In genomic region chr11:45804806-45805304, GRCh38 we compare ENCODE assay signal across 8 cellular contexts. TPM values are rescaled to one million over a fixed set of nuclear protein-coding genes. Genes with fewer than 3 reads are reported as not detected.
A peak's percentile ranks its signal among the peaks of the same experiment; 100 is the strongest.
DNase-seq lines count a peak whose midpoint lies in the region; ATAC-seq and TF ChIP-seq lines count a peak whose summit lies in the region.

TSS of gene SLC35C1 (plus strand) at chr11:45805149. CDS start at chr11:45805802, 653 bp downstream.

- H3K4me3 Mint-ChIP-seq in HFFc6 (peak within 1 kb of the TSS; percentile 96), osteocyte (ENCODE audit: unreplicated experiment) (peak within 1 kb of the TSS; percentile 92)

- H3K36me3 Mint-ChIP-seq in HFFc6 (ENCODE audit: low read depth) (peaks cover 15% of the 10 kb centered on the region), osteocyte (ENCODE audit: unreplicated experiment) (peaks cover 9% of the 10 kb centered on the region)
- peaks cover 0 to 6% of the 10 kb centered on the region in 2 donors for H3K36me3 Mint-ChIP-seq in activated naive CD4-positive, alpha-beta T cell treated with anti-CD3 and anti-CD28 coated beads, Interleukin-2, amount 50 U/mL, for 72 hours

- peak; percentile 95 for ATAC-seq in SK-N-SH treated with all-trans-retinoic acid at 6 μM for 48 hours
- ATAC-seq in activated naive CD4-positive, alpha-beta T cell treated with anti-CD3 and anti-CD28 coated beads, Interleukin-2, amount 50 U/mL, for 72 hours, result peak; percentile 94 to 97

- peaks cover 19% of the 10 kb centered on the region for H3K4me1 ChIP-seq in thymus (ENCODE audit: control insufficient read depth, insufficient read depth, low read length)

- no peaks in the 10 kb centered on the region for H3K36me3 ChIP-seq in thymus (ENCODE audit: control insufficient read depth, insufficient read depth)

- DNase-seq in HFFc6 (peak; percentile 91), NB4 (ENCODE audit: low read depth) (peak; percentile 95), glomerular endothelial cell (ENCODE audit: extremely low read depth, low read depth, low spot score) (peak; percentile 14), osteocyte (ENCODE audit: extremely low spot score, unreplicated experiment) (peak; percentile 98)
- DNase-seq in activated naive CD4-positive, alpha-beta T cell treated with anti-CD3 and anti-CD28 coated beads, Interleukin-2, amount 50 U/mL, for 72 hours (ENCODE audit: low spot score in 2 of 2), result peak; percentile 96 to 98

- peak within 1 kb of the TSS; percentile 90 for H3K27ac ChIP-seq in thymus (ENCODE audit: low read depth)

- H3K27me3 Mint-ChIP-seq in HFFc6 (ENCODE audit: insufficient read depth) (peaks cover 5% of the 10 kb centered on the region), osteocyte (ENCODE audit: unreplicated experiment) (no peaks in the 10 kb centered on the region)

- no peaks in the 10 kb centered on the region for H3K9me3 ChIP-seq in thymus (ENCODE audit: control insufficient read depth)

- H3K4me3 ChIP-seq in GM08714 (ENCODE audit: low read length) (peak within 1 kb of the TSS; percentile 87), NB4 (ENCODE audit: low read depth, low read length) (peak within 1 kb of the TSS; percentile 82), thymus (ENCODE audit: low read length) (peak within 1 kb of the TSS; percentile 82)

- H3K27ac Mint-ChIP-seq in HFFc6, result peak within 1 kb of the TSS; percentile 99
- peak within 1 kb of the TSS; percentile 92 to 96 for H3K27ac Mint-ChIP-seq in activated naive CD4-positive, alpha-beta T cell treated with anti-CD3 and anti-CD28 coated beads, Interleukin-2, amount 50 U/mL, for 72 hours
- H3K27ac Mint-ChIP-seq in osteocyte (ENCODE audit: unreplicated experiment), result peak within 1 kb of the TSS; percentile 92

- H3K9me3 Mint-ChIP-seq in HFFc6 (no peaks in the 10 kb centered on the region), osteocyte (ENCODE audit: unreplicated experiment) (no peaks in the 10 kb centered on the region)
- H3K9me3 Mint-ChIP-seq in activated naive CD4-positive, alpha-beta T cell treated with anti-CD3 and anti-CD28 coated beads, Interleukin-2, amount 50 U/mL, for 72 hours, result peaks cover 0 to 6% of the 10 kb centered on the region in 2 donors

- peak; percentile 72 for TF ChIP-seq POLR2A in NB4 (IDR thresholded peaks at IDR 0.05; ENCODE audit: extremely low read depth, insufficient read length)

- H3K27me3 ChIP-seq in thymus (ENCODE audit: control insufficient read depth, insufficient read depth), result no peaks in the 10 kb centered on the region

- under 1% methylated on average over 45 of the region's 45 CpGs for WGBS in thymus

- H3K4me1 Mint-ChIP-seq in HFFc6 (ENCODE audit: low read depth) (peaks cover 39% of the 10 kb centered on the region), osteocyte (ENCODE audit: unreplicated experiment) (peaks cover 33% of the 10 kb centered on the region)

- TF ChIP-seq CTCF in HFFc6 (IDR thresholded peaks at IDR 0.05), result peak; percentile 65
- TF ChIP-seq CTCF in NB4 (IDR thresholded peaks at IDR 0.05; ENCODE audit: low read depth, low read length), result no peak
- no peak for TF ChIP-seq CTCF in osteocyte (IDR thresholded peaks at IDR 0.05)

TF ChIP-seq in SK-N-SH treated with all-trans-retinoic acid at 6 μM for 48 hours, 23 proteins besides CTCF, POLR2A, EP300 and RAD21:
- TF ChIP-seq ZNF8 (CRISPR knock-in tag; IDR thresholded peaks at IDR 0.05), result no peak
- no peak for TF ChIP-seq CSDC2 (CRISPR knock-in tag; IDR thresholded peaks at IDR 0.05)

RNA-seq across cellular contexts. Expression of gene SLC35C1, which starts in this region (rescaled TPM):
- total RNA-seq in HFFc6 (2021; fragmentation: NEBNext Ultra II Directional; extraction: Animal tissue kit (Norgen Biotek cat#: 25700)), result 10 to 100 TPM; 24.2 to 29.6 (median 27.4) TPM
- 10 to 100 TPM in 1 of 2 donors, 1 to 10 TPM in 1; 7.9 to 10.8 TPM for total RNA-seq in activated naive CD4-positive, alpha-beta T cell treated with anti-CD3 and anti-CD28 coated beads, Interleukin-2, amount 50 U/mL, for 72 hours
- total RNA-seq in glomerular endothelial cell (16.8 and 29.4 TPM in 2 replicates), osteocyte (17.5 and 18.0 TPM in 2 replicates)
- polyA plus RNA-seq in thymus, result 7.3 TPM

Comparison
In these comparisons a context has a peak if more than half of its experiments do, and no peak if none do; other contexts are left out.
1. Peak in every context shown above with its lines: DNase-seq, ATAC-seq, H3K4me3 ChIP-seq and H3K27ac ChIP-seq.
2. DNase-seq: peak in every context shown above with its lines; median percentile 98 in osteocyte; 97 in activated naive CD4-positive, alpha-beta T cell treated with anti-CD3 and anti-CD28 coated beads, Interleukin-2, amount 50 U/mL, for 72 hours; 95 in NB4; 91 in HFFc6; 14 in glomerular endothelial cell.